ENCODE assay signal across 8 cellular contexts in genomic region chr9:122912671-122912963, GRCh38. TPM values are rescaled to one million over a fixed set of nuclear protein-coding genes. Genes with fewer than 3 reads are reported as not detected.
DNase-seq lines count a peak whose midpoint lies in the region; ATAC-seq, FAIRE-seq and TF ChIP-seq lines count a peak whose summit lies in the region.

No MANE protein-coding gene starts in this region.

- H3K27ac Mint-ChIP-seq in CD4-positive, alpha-beta memory T cell = peak overlapping the region; percentile 89 to 99 (median 99)
- peak overlapping the region; percentile 95 for H3K27ac Mint-ChIP-seq in endothelial cell (ENCODE audit: unreplicated experiment)

- no peaks in the 10 kb centered on the region for H3K27me3 Mint-ChIP-seq in CD4-positive, alpha-beta memory T cell
- peaks cover 4% of the 10 kb centered on the region for H3K27me3 Mint-ChIP-seq in endothelial cell (ENCODE audit: unreplicated experiment)

- POLR2A ChIA-PET in CD4-positive, alpha-beta memory T cell (lab: Charles Lee; ENCODE audit: partially characterized antibody) = interaction anchor here (0.6 to 4.4 kb wide), 14 partner anchors 9 to 765 kb away, joined by 3 to 80 read pairs (median 6); partner anchors contain the start of genes PDCL, RABGAP1, RC3H2 and ZBTB26
- POLR2A ChIA-PET in OCI-LY7 (lab: Charles Lee) = interaction anchor here (0.5 to 4.1 kb wide), 16 partner anchors 7 to 795 kb away, joined by 3 to 29 read pairs (median 5); partner anchors contain the start of genes MRRF, RABGAP1, RBM18 and RC3H2

- H3K36me3 Mint-ChIP-seq in CD4-positive, alpha-beta memory T cell = peaks cover 29 to 35% of the 10 kb centered on the region in 2 donors
- peaks cover 4% of the 10 kb centered on the region for H3K36me3 Mint-ChIP-seq in endothelial cell (ENCODE audit: low read depth, unreplicated experiment)

- H4K20me1 ChIP-seq in OCI-LY7 (ENCODE audit: insufficient read depth, low read length) = no peaks in the 10 kb centered on the region

- no TSS peak for BruUV-seq in OCI-LY7 (replicated peaks; lab: Mats Ljungman, UMichigan)

- peak overlapping the region; percentile 93 to 99 (median 98) for H3K4me3 Mint-ChIP-seq in CD4-positive, alpha-beta memory T cell
- H3K4me3 Mint-ChIP-seq in endothelial cell (ENCODE audit: unreplicated experiment) = peak overlapping the region; percentile 91

- H3K36me3 ChIP-seq in CD4-positive, alpha-beta memory T cell (ENCODE audit: insufficient read depth, low read length) = peaks cover 14% of the 10 kb centered on the region
- H3K36me3 ChIP-seq in OCI-LY7 (ENCODE audit: insufficient read depth, low read length) (peaks cover 39% of the 10 kb centered on the region), neutrophil (peaks cover 10% of the 10 kb centered on the region)

- H3K9me3 ChIP-seq in CD4-positive, alpha-beta memory T cell (ENCODE audit: control insufficient read depth in 1 of 2, low read length in 2 of 2) = no peaks in the 10 kb centered on the region
- no peaks in the 10 kb centered on the region for H3K9me3 ChIP-seq in OCI-LY7 (ENCODE audit: low read length)
- no peaks in the 10 kb centered on the region for H3K9me3 ChIP-seq in neutrophil

- peaks cover 23 to 36% (median 27%) of the 10 kb centered on the region in 4 donors for H3K4me1 Mint-ChIP-seq in CD4-positive, alpha-beta memory T cell
- peaks cover 10% of the 10 kb centered on the region for H3K4me1 Mint-ChIP-seq in endothelial cell (ENCODE audit: unreplicated experiment)

- H3K4me2 ChIP-seq in OCI-LY7 (ENCODE audit: low read length) = peak overlapping the region; percentile 83

- peaks cover 45% of the 10 kb centered on the region for H3K79me2 ChIP-seq in OCI-LY7 (ENCODE audit: insufficient read depth, low read depth, low read length)

- CTCF ChIA-PET in CD4-positive, alpha-beta memory T cell (lab: Charles Lee; ENCODE audit: partially characterized antibody) = interaction anchor here (0.9 to 1.8 kb wide), 7 partner anchors 8 to 817 kb away, joined by 3 to 9 read pairs (median 4); partner anchors contain the start of genes RABGAP1 and ZBTB26
- CTCF ChIA-PET in OCI-LY7 (lab: Charles Lee; ENCODE audit: unreplicated experiment) = no interaction called here

- H3K9me2 ChIP-seq in OCI-LY7 (ENCODE audit: insufficient read depth, low read length) = no peaks in the 10 kb centered on the region

- peak overlapping the region; percentile 45; the same call in 1 of the 2 replicates for H2AFZ ChIP-seq in OCI-LY7 (ENCODE audit: low read length)

- H3K4me1 ChIP-seq in CD4-positive, alpha-beta memory T cell (ENCODE audit: insufficient read depth, low read length) = peaks cover 24% of the 10 kb centered on the region
- peaks cover 24% of the 10 kb centered on the region for H3K4me1 ChIP-seq in OCI-LY7 (ENCODE audit: insufficient read depth, low read length, poor library complexity, severe bottlenecking)
- peaks cover 13 to 15% of the 10 kb centered on the region in 2 experiments for H3K4me1 ChIP-seq in neutrophil (ENCODE audit: control insufficient read depth in 1 of 2, insufficient read depth in 1 of 2, low read depth in 1 of 2, low read length in 1 of 2)

- H3K27me3 ChIP-seq in CD4-positive, alpha-beta memory T cell (ENCODE audit: insufficient read depth, low read length) = no peaks in the 10 kb centered on the region
- no peaks in the 10 kb centered on the region for H3K27me3 ChIP-seq in neutrophil

- no peak for ATAC-seq in HG02981 (IDR thresholded peaks at IDR 0.05; ENCODE audit: unreplicated experiment)

- H3K27ac ChIP-seq in CD4-positive, alpha-beta memory T cell (ENCODE audit: low read depth, low read length) = peak overlapping the region; percentile 86
- H3K27ac ChIP-seq in OCI-LY7 (ENCODE audit: low read depth, low read length, poor library complexity, severe bottlenecking) (peak overlapping the region; percentile 88), neutrophil (peak overlapping the region; percentile 83)

- peak overlapping the region; percentile 95 to 96 for H3K4me3 ChIP-seq in CD4-positive, alpha-beta memory T cell (ENCODE audit: low read length in 2 of 2)
- peak overlapping the region; percentile 76 for H3K4me3 ChIP-seq in OCI-LY7 (ENCODE audit: low read depth, low read length, poor library complexity, severe bottlenecking)
- H3K4me3 ChIP-seq in neutrophil (ENCODE audit: low read depth in 1 of 2, low read length in 1 of 2) = peak overlapping the region; percentile 74 to 94

- H3K9me3 Mint-ChIP-seq in CD4-positive, alpha-beta memory T cell = no peaks in the 10 kb centered on the region
- no peaks in the 10 kb centered on the region for H3K9me3 Mint-ChIP-seq in endothelial cell (ENCODE audit: unreplicated experiment)

- no peak for DNase-seq in CD4-positive, alpha-beta memory T cell
- DNase-seq in OCI-LY7 (ENCODE audit: low spot score) = no peak
- DNase-seq in endothelial cell (ENCODE audit: low spot score) = no peak
- DNase-seq in GM19239 (ENCODE audit: insufficient read length, low spot score) = no peak
- DNase-seq in GM03348 (ENCODE audit: low spot score) = no peak
- no peak for DNase-seq in NOMO-1 (lab: John Stamatoyannopoulos, UW; ENCODE audit: unreplicated experiment in 2 of 2)

- intact Hi-C loops in CD4-positive, alpha-beta memory T cell (cut with micrococcal nuclease) = no loop called here
- intact Hi-C loops in OCI-LY7 (cut with micrococcal nuclease; ENCODE audit: unreplicated experiment) = no loop called here

- no peak for FAIRE-seq in GM19239 (lab: Jason Lieb, UNC)

- TF ChIP-seq CTCF in OCI-LY7 (conservative IDR thresholded peaks at IDR 0.05; ENCODE audit: low read length) = peak; percentile 53; the same call in 1 of the 2 replicates
- no peak for TF ChIP-seq CTCF in endothelial cell (IDR thresholded peaks at IDR 0.05; ENCODE audit: unreplicated experiment)
- TF ChIP-seq CTCF in neutrophil (IDR thresholded peaks at IDR 0.05) = no peak

RNA-seq across cellular contexts. Expression of gene ZBTB6, which starts 0.5 kb away (rescaled TPM):
- 10 to 100 TPM; 20.2 to 20.5 TPM for total RNA-seq in CD4-positive, alpha-beta memory T cell
- polyA plus RNA-seq in CD4-positive, alpha-beta memory T cell = 1 to 10 TPM; 2.5 to 2.9 TPM
- total RNA-seq in OCI-LY7 (2014; rRNA removed; shearing (Covaris generic)) = 7.1 and 8.1 TPM in 2 replicates
- 8.4 and 9.4 TPM in 2 replicates for total RNA-seq in OCI-LY7 (2022)
- 7.4 TPM for total RNA-seq in endothelial cell (ENCODE audit: unreplicated experiment)

RNA-seq across cellular contexts. Expression of gene RC3H2, which starts 7.5 kb away (rescaled TPM):
- 10 to 100 TPM; 66.6 to 70.7 TPM for total RNA-seq in CD4-positive, alpha-beta memory T cell
- polyA plus RNA-seq in CD4-positive, alpha-beta memory T cell = 10 to 100 TPM; 18.7 to 27.4 TPM
- total RNA-seq in OCI-LY7 (2014; rRNA removed; shearing (Covaris generic)) = 45.0 and 46.2 TPM in 2 replicates
- total RNA-seq in OCI-LY7 (2022) (73.7 and 78.7 TPM in 2 replicates), endothelial cell (ENCODE audit: unreplicated experiment) (66.8 TPM)

RNA-seq across cellular contexts. Expression of gene ZBTB26, which starts 18.7 kb away (rescaled TPM):
- 10 to 100 TPM; 10.5 to 10.9 TPM for total RNA-seq in CD4-positive, alpha-beta memory T cell
- 1 to 10 TPM; 1.4 TPM for polyA plus RNA-seq in CD4-positive, alpha-beta memory T cell
- total RNA-seq in OCI-LY7 (2014; rRNA removed; shearing (Covaris generic)) = 7.6 and 10.8 TPM in 2 replicates
- total RNA-seq in OCI-LY7 (2022) = 14.2 and 15.6 TPM in 2 replicates
- 9.8 TPM for total RNA-seq in endothelial cell (ENCODE audit: unreplicated experiment)

RNA-seq across cellular contexts. Expression of gene RABGAP1, which starts 28.2 kb away (rescaled TPM):
- total RNA-seq in CD4-positive, alpha-beta memory T cell = 10 to 100 TPM; 43.2 to 43.6 TPM
- 10 to 100 TPM; 21.6 to 24.1 TPM for polyA plus RNA-seq in CD4-positive, alpha-beta memory T cell
- 16.8 and 24.2 TPM in 2 replicates for total RNA-seq in OCI-LY7 (2014; rRNA removed; shearing (Covaris generic))
- 39.8 and 46.6 TPM in 2 replicates for total RNA-seq in OCI-LY7 (2022)
- 58.2 TPM for total RNA-seq in endothelial cell (ENCODE audit: unreplicated experiment)
